ENCODE assay signal across 11 cellular contexts in the genomic region with DNA sequence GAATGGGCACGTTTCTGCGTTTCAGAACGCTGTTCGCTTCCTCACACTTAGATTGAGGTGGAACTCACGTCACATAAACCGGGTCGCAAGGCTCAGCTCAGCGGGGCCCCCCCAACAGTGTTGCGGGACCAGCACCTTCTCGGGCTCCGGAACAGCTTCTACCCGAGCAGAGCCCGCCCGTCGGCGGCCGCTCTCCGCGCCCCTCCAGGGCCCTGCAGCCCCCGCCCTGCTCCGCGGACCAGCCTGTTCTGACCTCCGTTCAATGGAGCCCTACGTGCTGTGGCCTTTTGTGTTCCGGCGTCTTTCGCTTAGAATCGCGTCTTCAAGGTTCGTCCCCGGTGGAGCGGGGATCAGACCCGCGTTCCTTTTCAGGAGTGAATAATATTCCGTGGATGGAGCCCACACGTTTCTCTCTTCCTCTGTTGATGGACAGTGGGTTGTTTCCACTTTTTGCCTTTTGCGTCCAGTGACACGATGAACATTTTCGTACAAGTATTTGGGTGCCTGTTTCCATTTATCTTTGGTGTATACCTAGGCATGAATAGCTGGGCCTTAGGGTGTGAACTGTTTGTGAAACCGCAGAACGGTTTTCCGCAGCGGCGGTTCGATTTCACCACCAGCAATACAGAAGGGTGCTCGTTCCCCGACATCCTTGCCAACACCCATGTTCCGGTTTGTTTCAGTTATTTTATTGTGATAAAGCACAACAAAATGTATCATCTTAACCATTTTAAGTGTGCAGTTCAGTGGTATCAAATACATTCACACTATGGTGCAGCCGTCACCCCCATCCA. TPM values are rescaled to one million over a fixed set of nuclear protein-coding genes. Genes with fewer than 3 reads are reported as not detected.
A peak's percentile ranks its signal among the peaks of the same experiment; 100 is the strongest.
DNase-seq lines count a peak whose midpoint lies in the region; ATAC-seq and TF ChIP-seq lines count a peak whose summit lies in the region.
"Had no signal": no experiment of that assay in that cellular context is flagged by ENCODE, and none has a peak within 500 bp of the region (broad histone marks: within the 10 kb centered on the region; RNA-seq: fewer than 3 reads in every experiment).

No MANE protein-coding gene starts in this region.

- H3K27me3 Mint-ChIP-seq in IgD-negative memory B cell = peaks cover 43% of the 10 kb centered on the region

- intact Hi-C loops in esophagus squamous epithelium (cut with DNase I) = no loop called here

- no peaks in the 10 kb centered on the region for H3K36me3 Mint-ChIP-seq in IgD-negative memory B cell

- H2AFZ ChIP-seq in parathyroid adenoma = no peak overlapping the region

- peak overlapping the region; percentile 53 for H3K4me2 ChIP-seq in parathyroid adenoma (ENCODE audit: low read length)

- TF ChIP-seq CTCF in esophagus squamous epithelium (IDR thresholded peaks at IDR 0.05) (no peak), parathyroid adenoma (IDR thresholded peaks at IDR 0.05) (no peak)

- TF ChIP-seq POLR2A in esophagus squamous epithelium (IDR thresholded peaks at IDR 0.05) = no peak

- 64 to 70% methylated on average over 25 to 29 of the region's 49 CpGs for WGBS in esophagus squamous epithelium, 2 donors

- no peaks in the 10 kb centered on the region; the same call in 1 of the 2 replicates for H3K4me1 ChIP-seq in ES-I3 (ENCODE audit: insufficient read depth, low read length)
- H3K4me1 ChIP-seq in esophagus squamous epithelium = peaks cover 6 to 28% (median 13%) of the 10 kb centered on the region in 3 donors
- no peaks in the 10 kb centered on the region for H3K4me1 ChIP-seq in parathyroid adenoma

- H3K27me3 ChIP-seq in esophagus squamous epithelium (peaks cover 11 to 87% (median 24%) of the 10 kb centered on the region in 4 donors), parathyroid adenoma (ENCODE audit: control insufficient read depth, insufficient read depth, low read length) (no peaks in the 10 kb centered on the region)

- peaks cover 3% of the 10 kb centered on the region in 3 donors for H3K9me3 Mint-ChIP-seq in IgD-negative memory B cell

- H3K9ac ChIP-seq in ES-I3 (ENCODE audit: low read depth, low read length) (peak overlapping the region; percentile 42; the same call in 1 of the 2 replicates), parathyroid adenoma (no peak overlapping the region)

- peak overlapping the region; percentile 18 to 85 (median 56) for H3K4me3 Mint-ChIP-seq in IgD-negative memory B cell

- peak overlapping the region; percentile 69 to 80 (median 76) for H3K27ac Mint-ChIP-seq in IgD-negative memory B cell

- no peak overlapping the region for H3K27ac ChIP-seq in esophagus squamous epithelium
- H3K27ac ChIP-seq in parathyroid adenoma = no peak overlapping the region
- H3K27ac ChIP-seq: epithelial cell of prostate had no signal

- no peaks in the 10 kb centered on the region for H3K36me3 ChIP-seq in ES-I3 (ENCODE audit: insufficient read depth, low read length)
- H3K36me3 ChIP-seq in esophagus squamous epithelium = no peaks in the 10 kb centered on the region
- H3K36me3 ChIP-seq in parathyroid adenoma (ENCODE audit: control insufficient read depth, insufficient read depth, low read length) = no peaks in the 10 kb centered on the region

- H3K4me3 ChIP-seq in esophagus squamous epithelium = peak overlapping the region in 3 of 4 donors; percentile 35 to 65 (median 43)
- peak overlapping the region; percentile 14 for H3K4me3 ChIP-seq in parathyroid adenoma (ENCODE audit: low read depth, low read length)

- peaks cover 0 to 6% (median 0%) of the 10 kb centered on the region in 3 donors for H3K4me1 Mint-ChIP-seq in IgD-negative memory B cell

- H3K9me3 ChIP-seq in ES-I3 (ENCODE audit: control insufficient read depth, insufficient read depth, low read length) (no peaks in the 10 kb centered on the region), esophagus squamous epithelium (no peaks in the 10 kb centered on the region), parathyroid adenoma (ENCODE audit: control insufficient read depth, low read length) (no peaks in the 10 kb centered on the region)

- no peaks in the 10 kb centered on the region for H3K79me2 ChIP-seq in parathyroid adenoma

- DNase-seq in esophagus squamous epithelium (lab: John Stamatoyannopoulos, UW) (no peak), NCI-H82 (lab: John Stamatoyannopoulos, UW) (no peak)
- DNase-seq: left cardiac atrium, retina had no signal

- ATAC-seq in HG03135 (IDR thresholded peaks at IDR 0.05; ENCODE audit: unreplicated experiment) = no peak
- no peak for ATAC-seq in HG02678 (IDR thresholded peaks at IDR 0.05; ENCODE audit: unreplicated experiment)
- ATAC-seq in HG02610 (IDR thresholded peaks at IDR 0.05; ENCODE audit: unreplicated experiment) = no peak

RNA-seq across cellular contexts. Expression of a gene that starts 2.3 kb away (rescaled TPM):
- polyA plus RNA-seq in IgD-negative memory B cell = not detected
- total RNA-seq in esophagus squamous epithelium = not detected

RNA-seq across cellular contexts. Expression of a gene that starts 14.9 kb away (rescaled TPM):
- polyA plus RNA-seq in IgD-negative memory B cell = 1.3 TPM
- 10 to 100 TPM in 1 of 4 donors, 1 to 10 TPM in 3; 3.4 to 10.7 (median 6.5) TPM for total RNA-seq in esophagus squamous epithelium

RNA-seq across cellular contexts. Expression of a gene that starts 31.1 kb away (rescaled TPM):
- polyA plus RNA-seq in IgD-negative memory B cell = not detected
- not detected for total RNA-seq in esophagus squamous epithelium
